In genomic region chr4:178137732-178138471, GRCh38 we compare ENCODE assay signal across 23 cellular contexts.
DNase-seq lines count a peak whose midpoint lies in the region; ATAC-seq and TF ChIP-seq lines count a peak whose summit lies in the region.
"Had no signal": no experiment of that assay in that cellular context is flagged by ENCODE, and none has a peak within 500 bp of the region (broad histone marks: within the 10 kb centered on the region; RNA-seq: fewer than 3 reads in every experiment).

No MANE protein-coding gene starts in this region.

- no peaks in the 10 kb centered on the region for H3K27me3 Mint-ChIP-seq in Caco-2 (ENCODE audit: insufficient read depth, unreplicated experiment)
- H3K27me3 Mint-ChIP-seq: B cell; CD4-positive, alpha-beta T cell had no signal

- H3K27me3 ChIP-seq in MG63 = peaks cover 3% of the 10 kb centered on the region; the same call in 1 of the 2 replicates
- H3K27me3 ChIP-seq in osteoblast (ENCODE audit: insufficient read depth, low read length) = no peaks in the 10 kb centered on the region
- no peaks in the 10 kb centered on the region for H3K27me3 ChIP-seq in sigmoid colon
- H3K27me3 ChIP-seq in Caco-2 (replicated peaks; ENCODE audit: control insufficient read depth, insufficient read depth, low read length) = no peaks in the 10 kb centered on the region

- H3K4me3 ChIP-seq in MG63 = no peak overlapping the region
- no peak overlapping the region for H3K4me3 ChIP-seq in osteoblast (ENCODE audit: insufficient read depth, low read length)
- H3K4me3 ChIP-seq in sigmoid colon = no peak overlapping the region
- H3K4me3 ChIP-seq in Caco-2 (ENCODE audit: low read depth, low read length) = no peak overlapping the region
- H3K4me3 ChIP-seq: A549; BLaER1 treated with 17β-estradiol and CSF1 and Interleukin-3, amounts not matched to agents 10 nM and 100 nM; GM12878 had no signal

- H3K4me3 Mint-ChIP-seq in stimulated activated effector memory CD8-positive, alpha-beta T cell treated with anti-CD3 and anti-CD28 coated beads, Interleukin-12 subunit alpha, Interleukin-12 subunit beta, amount 100 ng/mL, for 72 hours = no peak overlapping the region
- no peak overlapping the region for H3K4me3 Mint-ChIP-seq in Caco-2 (ENCODE audit: unreplicated experiment)
- H3K4me3 Mint-ChIP-seq: B cell; CD4-positive, alpha-beta T cell; CD8-positive, alpha-beta T cell had no signal

- CTCF ChIA-PET in Caco-2 (lab: Charles Lee) = no interaction called here

- POLR2A ChIA-PET in Caco-2 (lab: Charles Lee) = no interaction called here

- no peak overlapping the region for H3K4me2 ChIP-seq in osteoblast (ENCODE audit: insufficient read depth, low read length)
- H3K4me2 ChIP-seq: A549; BLaER1 treated with 17β-estradiol and CSF1 and Interleukin-3, amounts not matched to agents 10 nM and 100 nM had no signal

- no peak overlapping the region for H2AFZ ChIP-seq in osteoblast (ENCODE audit: low read length)

- H3K36me3 ChIP-seq in MG63 = no peaks in the 10 kb centered on the region
- no peaks in the 10 kb centered on the region for H3K36me3 ChIP-seq in osteoblast (ENCODE audit: insufficient read depth, low read length)
- no peaks in the 10 kb centered on the region for H3K36me3 ChIP-seq in sigmoid colon
- no peaks in the 10 kb centered on the region for H3K36me3 ChIP-seq in Caco-2 (ENCODE audit: control insufficient read depth, insufficient read depth, low read length)
- H3K36me3 ChIP-seq: BLaER1 treated with 17β-estradiol and CSF1 and Interleukin-3, amounts not matched to agents 10 nM and 100 nM had no signal

- H3K79me2 ChIP-seq in osteoblast (ENCODE audit: insufficient read depth, low read length) = no peaks in the 10 kb centered on the region

- no peak for TF ChIP-seq POLR2A in sigmoid colon (IDR thresholded peaks at IDR 0.05)

- BruUV-seq in Caco-2 (replicated peaks; lab: Mats Ljungman, UMichigan) = no TSS peak

- TF ChIP-seq CTCF in osteoblast (IDR thresholded peaks at IDR 0.05; ENCODE audit: extremely low read depth, low read depth, low read length) = no peak
- no peak for TF ChIP-seq CTCF in sigmoid colon (IDR thresholded peaks at IDR 0.05)
- TF ChIP-seq CTCF in Caco-2 (IDR thresholded peaks at IDR 0.05; ENCODE audit: insufficient read depth in 1 of 2, low read depth in 1 of 2, low read length in 1 of 2, severe bottlenecking in 1 of 2, unreplicated experiment in 1 of 2) = no peak

- no peaks in the 10 kb centered on the region for H3K36me3 Mint-ChIP-seq in stimulated activated effector memory CD8-positive, alpha-beta T cell treated with anti-CD3 and anti-CD28 coated beads, Interleukin-12 subunit alpha, Interleukin-12 subunit beta, amount 100 ng/mL, for 72 hours
- no peaks in the 10 kb centered on the region for H3K36me3 Mint-ChIP-seq in Caco-2 (ENCODE audit: insufficient read depth, unreplicated experiment)
- H3K36me3 Mint-ChIP-seq: CD8-positive, alpha-beta T cell had no signal

- no peak overlapping the region for H3K27ac ChIP-seq in osteoblast (ENCODE audit: low read depth, low read length)
- H3K27ac ChIP-seq in sigmoid colon = no peak overlapping the region
- H3K27ac ChIP-seq: 22Rv1; A549; BLaER1 treated with 17β-estradiol and CSF1 and Interleukin-3, amounts not matched to agents 10 nM and 100 nM; C4-2B had no signal

- intact Hi-C loops in sigmoid colon (cut with DNase I) = no loop called here
- intact Hi-C loops in Caco-2 (cut with micrococcal nuclease; ENCODE audit: unreplicated experiment) = no loop called here

- H3K9me3 ChIP-seq in MG63 (no peaks in the 10 kb centered on the region), osteoblast (ENCODE audit: low read depth, low read length) (no peaks in the 10 kb centered on the region), sigmoid colon (peaks cover 0 to 2% (median 0%) of the 10 kb centered on the region in 4 donors), Caco-2 (no peaks in the 10 kb centered on the region)
- H3K9me3 ChIP-seq: A549 had no signal

- 96% methylated on average over 22 of the region's 22 CpGs for WGBS in sigmoid colon, 2 donors

- H4K20me1 ChIP-seq in osteoblast (ENCODE audit: insufficient read depth, low read length) = no peaks in the 10 kb centered on the region
- H4K20me1 ChIP-seq: BLaER1 treated with 17β-estradiol and CSF1 and Interleukin-3, amounts not matched to agents 10 nM and 100 nM had no signal

- H3K4me1 ChIP-seq in osteoblast (ENCODE audit: insufficient read depth, low read length) (no peaks in the 10 kb centered on the region), sigmoid colon (no peaks in the 10 kb centered on the region), Caco-2 (no peaks in the 10 kb centered on the region)
- H3K4me1 ChIP-seq: A549; BLaER1 treated with 17β-estradiol and CSF1 and Interleukin-3, amounts not matched to agents 10 nM and 100 nM had no signal

- no peaks in the 10 kb centered on the region for H3K4me1 Mint-ChIP-seq in stimulated activated effector memory CD8-positive, alpha-beta T cell treated with anti-CD3 and anti-CD28 coated beads, Interleukin-12 subunit alpha, Interleukin-12 subunit beta, amount 100 ng/mL, for 72 hours
- H3K4me1 Mint-ChIP-seq in Caco-2 (ENCODE audit: low read depth, unreplicated experiment) = no peaks in the 10 kb centered on the region
- H3K4me1 Mint-ChIP-seq: B cell had no signal

- TF ChIP-seq EP300 in sigmoid colon (IDR thresholded peaks at IDR 0.05) = no peak

- no peak overlapping the region for H3K27ac Mint-ChIP-seq in stimulated activated effector memory CD8-positive, alpha-beta T cell treated with anti-CD3 and anti-CD28 coated beads, Interleukin-12 subunit alpha, Interleukin-12 subunit beta, amount 100 ng/mL, for 72 hours
- no peak overlapping the region for H3K27ac Mint-ChIP-seq in Caco-2 (ENCODE audit: unreplicated experiment)
- H3K27ac Mint-ChIP-seq: B cell; CD4-positive, alpha-beta T cell; CD8-positive, alpha-beta T cell had no signal

- DNase-seq in activated effector memory CD4-positive, alpha-beta T cell treated with anti-CD3 and anti-CD28 coated beads, Interleukin-2, amount 50 U/mL, for 16 hours = peak; percentile 54
- no peak for DNase-seq in activated effector memory CD4-positive, alpha-beta T cell treated with Interleukin-2 at 50 U/mL for 16 hours
- peak; percentile 4 for DNase-seq in MG63
- peak; percentile 39 for DNase-seq in osteoblast (ENCODE audit: insufficient read length, low spot score, missing footprints)
- DNase-seq in sigmoid colon = peak; percentile 59
- DNase-seq in stimulated activated effector memory CD8-positive, alpha-beta T cell treated with anti-CD3 and anti-CD28 coated beads, Interleukin-12 subunit alpha, Interleukin-12 subunit beta, amount 100 ng/mL, for 72 hours (ENCODE audit: low spot score in 2 of 2) = no peak
- no peak for DNase-seq in Caco-2
- DNase-seq in cerebellar nuclear complex (lab: John Stamatoyannopoulos, UW) = no peak
- DNase-seq: AML-193; CD4-positive, alpha-beta T cell; CD8-positive, alpha-beta T cell; DMS 273 treated with DMSO at 0.1 percent for 48 hours; DMS153; DMS79; DND-41; EL; GDM1 had no signal

- peaks cover 13% of the 10 kb centered on the region for H3K9me3 Mint-ChIP-seq in stimulated activated effector memory CD8-positive, alpha-beta T cell treated with anti-CD3 and anti-CD28 coated beads, Interleukin-12 subunit alpha, Interleukin-12 subunit beta, amount 100 ng/mL, for 72 hours
- no peaks in the 10 kb centered on the region for H3K9me3 Mint-ChIP-seq in Caco-2 (ENCODE audit: unreplicated experiment)

- ATAC-seq in stimulated activated effector memory CD8-positive, alpha-beta T cell treated with anti-CD3 and anti-CD28 coated beads, Interleukin-12 subunit alpha, Interleukin-12 subunit beta, amount 100 ng/mL, for 72 hours = no peak
- ATAC-seq: A549; CD8-positive, alpha-beta T cell; GM12878 had no signal

Comparison
In these comparisons a context has a peak if more than half of its experiments do, and no peak if none do; other contexts are left out.
1. DNase-seq: peak in activated effector memory CD4-positive, alpha-beta T cell treated with anti-CD3 and anti-CD28 coated beads, Interleukin-2, amount 50 U/mL, for 16 hours (single experiment), MG63 (single experiment), osteoblast (single experiment) and sigmoid colon (single experiment); none in activated effector memory CD4-positive, alpha-beta T cell treated with Interleukin-2 at 50 U/mL for 16 hours (single experiment), stimulated activated effector memory CD8-positive, alpha-beta T cell treated with anti-CD3 and anti-CD28 coated beads, Interleukin-12 subunit alpha, Interleukin-12 subunit beta, amount 100 ng/mL, for 72 hours (0 of 2), Caco-2 (0 of 2) and cerebellar nuclear complex (0 of 2).